ENCODE assay signal across 8 cellular contexts in genomic region chr12:1812650-1813302, GRCh38. TPM values are rescaled to one million over a fixed set of nuclear protein-coding genes. Genes with fewer than 3 reads are reported as not detected.
DNase-seq lines count a peak whose midpoint lies in the region; ATAC-seq, FAIRE-seq and TF ChIP-seq lines count a peak whose summit lies in the region.

No MANE protein-coding gene starts in this region.

- peak overlapping the region; percentile 77 for H3K27ac Mint-ChIP-seq in astrocyte (ENCODE audit: unreplicated experiment)

- DNase-seq in Right ventricle myocardium inferior (ENCODE audit: missing footprints), result no peak
- DNase-seq in right atrium auricular region (ENCODE audit: low spot score), result no peak
- peak; percentile 29 for DNase-seq in astrocyte (ENCODE audit: low read depth)
- peak in 1 of 2 donors; percentile 76 for DNase-seq in aorta
- no peak for DNase-seq in DMS153 treated with DMSO at 0.1 percent for 48 hours (lab: John Stamatoyannopoulos, UW; ENCODE audit: unreplicated experiment)

- H3K9me3 ChIP-seq in right atrium auricular region, result no peaks in the 10 kb centered on the region
- no peaks in the 10 kb centered on the region for H3K9me3 ChIP-seq in astrocyte (ENCODE audit: insufficient read depth, low read depth, low read length)
- no peaks in the 10 kb centered on the region for H3K9me3 ChIP-seq in liver (ENCODE audit: control insufficient read depth in 4 of 4, low read length in 3 of 4)
- no peaks in the 10 kb centered on the region for H3K9me3 ChIP-seq in aorta (ENCODE audit: control insufficient read depth, low read length)

- no peak for TF ChIP-seq CTCF in right atrium auricular region (IDR thresholded peaks at IDR 0.05)
- TF ChIP-seq CTCF in astrocyte (IDR thresholded peaks at IDR 0.05; ENCODE audit: insufficient read depth, low read depth, low read length), result no peak
- no peak for TF ChIP-seq CTCF in liver (IDR thresholded peaks at IDR 0.05; ENCODE audit: low read depth, low read length, missing input control)

- no peak overlapping the region for H3K9ac ChIP-seq in astrocyte (ENCODE audit: low read length)
- H3K9ac ChIP-seq in liver (ENCODE audit: low read depth in 1 of 2, low read length in 2 of 2), result no peak overlapping the region

- H2AFZ ChIP-seq in astrocyte (ENCODE audit: low read depth, low read length), result no peak overlapping the region

- H3K36me3 ChIP-seq in right atrium auricular region (no peaks in the 10 kb centered on the region), astrocyte (ENCODE audit: insufficient read depth, low read length) (no peaks in the 10 kb centered on the region), liver (ENCODE audit: control insufficient read depth in 4 of 4, insufficient read depth in 3 of 4, low read depth in 1 of 4, low read length in 3 of 4) (no peaks in the 10 kb centered on the region), aorta (ENCODE audit: control insufficient read depth in 1 of 2, insufficient read depth in 2 of 2, low read length in 1 of 2) (no peaks in the 10 kb centered on the region)

- no peaks in the 10 kb centered on the region for H3K36me3 Mint-ChIP-seq in astrocyte (ENCODE audit: low read depth, unreplicated experiment)

- no peak overlapping the region for H3K4me3 Mint-ChIP-seq in astrocyte (ENCODE audit: unreplicated experiment)

- H3K4me3 ChIP-seq in right atrium auricular region (no peak overlapping the region), astrocyte (ENCODE audit: insufficient read depth, low read depth, low read length) (no peak overlapping the region), liver (ENCODE audit: low read depth in 1 of 3, low read length in 3 of 3) (no peak overlapping the region), aorta (ENCODE audit: low read length in 2 of 2) (no peak overlapping the region)

- no peak for FAIRE-seq in astrocyte (lab: Jason Lieb, UNC)

- H3K4me1 ChIP-seq in right atrium auricular region, result no peaks in the 10 kb centered on the region
- peaks cover 24% of the 10 kb centered on the region for H3K4me1 ChIP-seq in astrocyte (ENCODE audit: insufficient read depth, low read length)
- H3K4me1 ChIP-seq in liver (ENCODE audit: control insufficient read depth in 4 of 4, insufficient read depth in 4 of 4, low read length in 3 of 4), result no peaks in the 10 kb centered on the region
- no peaks in the 10 kb centered on the region for H3K4me1 ChIP-seq in aorta (ENCODE audit: control insufficient read depth in 1 of 2, insufficient read depth in 2 of 2, low read length in 2 of 2)

- intact Hi-C loops in Right ventricle myocardium inferior (cut with DNase I), result no loop called here
- intact Hi-C loops in aorta (cut with DNase I), result no loop called here

- no peaks in the 10 kb centered on the region for H3K27me3 ChIP-seq in right atrium auricular region
- H3K27me3 ChIP-seq in astrocyte (ENCODE audit: insufficient read depth, low read length), result peaks cover 22% of the 10 kb centered on the region
- H3K27me3 ChIP-seq in liver (ENCODE audit: control insufficient read depth in 4 of 4, insufficient read depth in 4 of 4, low read length in 3 of 4), result no peaks in the 10 kb centered on the region
- no peaks in the 10 kb centered on the region for H3K27me3 ChIP-seq in aorta (ENCODE audit: control insufficient read depth in 1 of 2, insufficient read depth in 2 of 2, low read length in 1 of 2)

- H3K9me3 Mint-ChIP-seq in astrocyte (ENCODE audit: unreplicated experiment), result peaks cover 8% of the 10 kb centered on the region

- WGBS in liver, result 73% methylated on average over 17 of the region's 17 CpGs
- WGBS in aorta, 2 donors, result 88 to 89% methylated on average over 17 of the region's 17 CpGs

- H3K27me3 Mint-ChIP-seq in astrocyte (ENCODE audit: low read depth, unreplicated experiment), result peaks cover 21% of the 10 kb centered on the region

- peak overlapping the region in 1 of 2 donors; percentile 51 for H3K27ac ChIP-seq in right atrium auricular region
- no peak overlapping the region for H3K27ac ChIP-seq in astrocyte (ENCODE audit: low read depth, low read length)
- H3K27ac ChIP-seq in liver (ENCODE audit: low read depth in 1 of 2, low read length in 2 of 2), result peak overlapping the region; percentile 55 to 61
- no peak overlapping the region for H3K27ac ChIP-seq in aorta (ENCODE audit: low read depth in 1 of 2, low read length in 2 of 2)

- no peak overlapping the region for H3K4me2 ChIP-seq in astrocyte (ENCODE audit: low read length)

- H3K4me1 Mint-ChIP-seq in astrocyte (ENCODE audit: low read depth, unreplicated experiment), result peaks cover 20% of the 10 kb centered on the region

- no peak for TF ChIP-seq RAD21 in liver (IDR thresholded peaks at IDR 0.05)

- ATAC-seq in Right ventricle myocardium inferior (peak; percentile 66), aorta (ENCODE audit: low FRiP score) (peak; percentile 13), HG03175 (IDR thresholded peaks at IDR 0.05; ENCODE audit: unreplicated experiment) (no peak), GM18502 (IDR thresholded peaks at IDR 0.05; ENCODE audit: poor library complexity, unreplicated experiment) (no peak)

- H3K79me2 ChIP-seq in astrocyte (ENCODE audit: insufficient read depth, low read length), result no peaks in the 10 kb centered on the region

- H4K20me1 ChIP-seq in astrocyte (ENCODE audit: insufficient read depth, low read length), result no peaks in the 10 kb centered on the region

TF ChIP-seq in liver, 16 proteins besides CTCF, POLR2A, EP300 and RAD21:
- TF ChIP-seq YY1 (IDR thresholded peaks at IDR 0.05) (no peak), RXRA (IDR thresholded peaks at IDR 0.05) (no peak), JUND (IDR thresholded peaks at IDR 0.05) (peak in 1 of 2 donors; percentile 66), NR2F2 (IDR thresholded peaks at IDR 0.05) (peak; percentile 86)

RNA-seq across cellular contexts. Expression of gene LRTM2, which starts 7.6 kb away (rescaled TPM):
- total RNA-seq in Right ventricle myocardium inferior, result not detected
- total RNA-seq in right atrium auricular region, result not detected
- total RNA-seq in astrocyte, result not detected in 2 replicates
- total RNA-seq in liver, result not detected
- polyA plus RNA-seq in liver, result not detected
- total RNA-seq in aorta, result not detected
- polyA plus RNA-seq in aorta, result not detected

Comparison
In these comparisons a context has a peak if more than half of its experiments do, and no peak if none do; other contexts are left out.
1. ATAC-seq: peak in Right ventricle myocardium inferior (single experiment) and aorta (single experiment); none in HG03175 (single experiment) and GM18502 (single experiment).
2. H3K27ac ChIP-seq: peak in liver (2 of 2); none in astrocyte (single experiment) and aorta (0 of 2).